12 cellular contexts compared by ENCODE assay signal in genomic region chr1:54874079-54874830, GRCh38.
"Had no signal": no experiment of that assay in that cellular context is flagged by ENCODE, and none has a peak within 500 bp of the region (broad histone marks: within the 10 kb centered on the region; RNA-seq: fewer than 3 reads in every experiment).

No MANE protein-coding gene starts in this region.

- H3K4me1 Mint-ChIP-seq: central memory CD8-positive, alpha-beta T cell; T-cell had no signal

- ATAC-seq: activated CD8-positive, alpha-beta T cell treated with anti-CD3 and anti-CD28 coated beads, Interleukin-2, amount 10 ng/mL, durations not matched to agents 7 days and 5 days; T-cell had no signal

- DNase-seq: activated CD4-positive, alpha-beta T cell treated with anti-CD3 and anti-CD28 coated beads for 4 hours; activated CD8-positive, alpha-beta memory T cell treated with anti-CD3 and anti-CD28 coated beads, Interleukin-2, amount 50 U/mL, for 48 hours; activated CD8-positive, alpha-beta T cell treated with anti-CD3 and anti-CD28 coated beads, Interleukin-2, amount 10 ng/mL, durations not matched to agents 7 days and 5 days; activated naive CD4-positive, alpha-beta T cell treated with Interleukin-2 at 50 U/mL for 16 hours; head of caudate nucleus; kidney; naive B cell; retina; T-cell; T1000 had no signal

- H3K27me3 Mint-ChIP-seq: central memory CD8-positive, alpha-beta T cell; naive B cell; T-cell had no signal

- H3K4me3 Mint-ChIP-seq: activated CD8-positive, alpha-beta T cell treated with anti-CD3 and anti-CD28 coated beads, Interleukin-2, amount 10 ng/mL, durations not matched to agents 7 days and 5 days; central memory CD8-positive, alpha-beta T cell; mesothelial cell of epicardium; naive B cell; T-cell had no signal

- H3K27ac Mint-ChIP-seq: mesothelial cell of epicardium, naive B cell, T-cell had no signal

- H3K9me3 Mint-ChIP-seq: central memory CD8-positive, alpha-beta T cell; mesothelial cell of epicardium; T-cell had no signal
